In genomic region chr4:38677466-38677865, GRCh38 we compare ENCODE assay signal across 15 cellular contexts. TPM values are rescaled to one million over a fixed set of nuclear protein-coding genes. Genes with fewer than 3 reads are reported as not detected.
DNase-seq lines count a peak whose midpoint lies in the region; ATAC-seq and TF ChIP-seq lines count a peak whose summit lies in the region.
"Had no signal": no experiment of that assay in that cellular context is flagged by ENCODE, and none has a peak within 500 bp of the region (broad histone marks: within the 10 kb centered on the region; RNA-seq: fewer than 3 reads in every experiment).

No MANE protein-coding gene starts in this region.

- 62 to 72% (median 69%) methylated on average over 6 of the region's 6 CpGs for WGBS in spleen, 5 donors

- intact Hi-C loops in Calu3 (cut with micrococcal nuclease; ENCODE audit: unreplicated experiment), result loop anchor here (5.0 kb wide), 1 partner anchor 445 kb away; no protein-coding TSS in a partner anchor
- intact Hi-C loops in spleen (cut with DNase I; ENCODE audit: low total_unique reads), result loop anchor here (5.0 to 10.0 kb wide), 2 partner anchors 355 to 613 kb away; no protein-coding TSS in a partner anchor
- intact Hi-C loops in Caco-2 (cut with micrococcal nuclease; ENCODE audit: unreplicated experiment), result no loop called here

- H3K9me3 ChIP-seq in spleen, result no peaks in the 10 kb centered on the region
- no peaks in the 10 kb centered on the region for H3K9me3 ChIP-seq in Caco-2

- H3K4me1 Mint-ChIP-seq in Calu3 (ENCODE audit: low read depth, unreplicated experiment) (peaks cover 68% of the 10 kb centered on the region), glutamatergic neuron (ENCODE audit: low read depth, unreplicated experiment) (peaks cover 36% of the 10 kb centered on the region), Caco-2 (ENCODE audit: low read depth, unreplicated experiment) (peaks cover 30% of the 10 kb centered on the region)
- H3K4me1 Mint-ChIP-seq in activated T-helper 17 cell treated with anti-CD3 and anti-CD28 coated beads, Interleukin-2, amount 50 U/mL, for 72 hours, result peaks cover 51% of the 10 kb centered on the region

- H3K27ac ChIP-seq in spleen, result peak overlapping the region in 5 of 8 donors; percentile 13 to 65 (median 38)
- H3K27ac ChIP-seq in coronary artery, result peak overlapping the region in 1 of 2 donors; percentile 13
- H3K27ac ChIP-seq: C4-2B had no signal

- H3K9me3 Mint-ChIP-seq in Calu3 (ENCODE audit: low read depth, unreplicated experiment) (no peaks in the 10 kb centered on the region), glutamatergic neuron (ENCODE audit: unreplicated experiment) (peaks cover 2% of the 10 kb centered on the region), Caco-2 (ENCODE audit: unreplicated experiment) (no peaks in the 10 kb centered on the region)
- H3K9me3 Mint-ChIP-seq in activated T-helper 17 cell treated with anti-CD3 and anti-CD28 coated beads, Interleukin-2, amount 50 U/mL, for 72 hours, result no peaks in the 10 kb centered on the region

- no peak for DNase-seq in Calu3
- no peak for DNase-seq in glutamatergic neuron
- no peak for DNase-seq in spleen
- no peak for DNase-seq in Caco-2
- DNase-seq in GDM1 (lab: John Stamatoyannopoulos, UW), result no peak
- DNase-seq in coronary artery (ENCODE audit: low spot score), result no peak
- DNase-seq: activated CD4-positive, alpha-beta T cell treated with anti-CD3 and anti-CD28 coated beads, Interleukin-2, amount 50 U/mL, for 1 hour; activated gamma-delta T cell treated with Interleukin-2 at 50 U/mL for 16 hours; KBM-7; NCI-H146; NCI-H69; stimulated activated CD4-positive, alpha-beta T cell treated with anti-CD3 and anti-CD28 coated beads, Interleukin-2, amount 100 ng/mL, for 48 hours had no signal

- H3K4me3 Mint-ChIP-seq in Calu3 (ENCODE audit: low read depth, unreplicated experiment) (peak overlapping the region; percentile 52), glutamatergic neuron (ENCODE audit: unreplicated experiment) (no peak overlapping the region), Caco-2 (ENCODE audit: unreplicated experiment) (no peak overlapping the region)
- H3K4me3 Mint-ChIP-seq in activated T-helper 17 cell treated with anti-CD3 and anti-CD28 coated beads, Interleukin-2, amount 50 U/mL, for 72 hours, result no peak overlapping the region
- H3K4me3 Mint-ChIP-seq: stimulated activated memory B cell treated with anti-CD40 and anti-IgM and Interleukin-4, amounts not matched to agents 10 μg/mL and 1 μg/mL and 100 μg/mL, for 72 hours had no signal

- H3K27me3 Mint-ChIP-seq in Calu3 (ENCODE audit: unreplicated experiment) (no peaks in the 10 kb centered on the region), glutamatergic neuron (ENCODE audit: unreplicated experiment) (peaks cover 1% of the 10 kb centered on the region), Caco-2 (ENCODE audit: insufficient read depth, unreplicated experiment) (no peaks in the 10 kb centered on the region)
- no peaks in the 10 kb centered on the region for H3K27me3 Mint-ChIP-seq in activated T-helper 17 cell treated with anti-CD3 and anti-CD28 coated beads, Interleukin-2, amount 50 U/mL, for 72 hours
- H3K27me3 Mint-ChIP-seq: stimulated activated memory B cell treated with anti-CD40 and anti-IgM and Interleukin-4, amounts not matched to agents 10 μg/mL and 1 μg/mL and 100 μg/mL, for 72 hours had no signal

- TF ChIP-seq CTCF in Calu3 (IDR thresholded peaks at IDR 0.05; ENCODE audit: unreplicated experiment) (no peak), glutamatergic neuron (IDR thresholded peaks at IDR 0.05; ENCODE audit: partially characterized antibody, unreplicated experiment) (no peak), spleen (IDR thresholded peaks at IDR 0.05 in 8 of 11, conservative IDR thresholded peaks at IDR 0.05 in 3 of 11) (no peak), Caco-2 (IDR thresholded peaks at IDR 0.05; ENCODE audit: insufficient read depth in 1 of 2, low read depth in 1 of 2, low read length in 1 of 2, severe bottlenecking in 1 of 2, unreplicated experiment in 1 of 2) (no peak), coronary artery (IDR thresholded peaks at IDR 0.05) (no peak)

- H3K4me3 ChIP-seq in spleen (no peak overlapping the region), Caco-2 (ENCODE audit: low read depth, low read length) (no peak overlapping the region), coronary artery (no peak overlapping the region)

- H3K27me3 ChIP-seq in spleen (replicated peaks in 1 of 7) (no peaks in the 10 kb centered on the region), Caco-2 (replicated peaks; ENCODE audit: control insufficient read depth, insufficient read depth, low read length) (no peaks in the 10 kb centered on the region)

- no peak for ATAC-seq in activated T-helper 17 cell treated with anti-CD3 and anti-CD28 coated beads, Interleukin-2, amount 50 U/mL, for 72 hours (replicated peaks)
- ATAC-seq: stimulated activated memory B cell treated with anti-CD40 and anti-IgM and Interleukin-4, amounts not matched to agents 10 μg/mL and 1 μg/mL and 100 μg/mL, for 72 hours had no signal

- CTCF ChIA-PET in Calu3 (lab: Charles Lee) (interaction anchor here (0.6 to 1.4 kb wide), 2 partner anchors 34 to 358 kb away, joined by 3 to 5 read pairs; no protein-coding TSS in a partner anchor), Caco-2 (lab: Charles Lee) (no interaction called here)

- H3K4me1 ChIP-seq in spleen, result peaks cover 48 to 99% (median 82%) of the 10 kb centered on the region in 6 donors
- peaks cover 30% of the 10 kb centered on the region for H3K4me1 ChIP-seq in Caco-2

- POLR2A ChIA-PET in Caco-2 (lab: Charles Lee), result no interaction called here

- peaks cover 0 to 32% (median 14%) of the 10 kb centered on the region in 6 donors for H3K36me3 ChIP-seq in spleen
- H3K36me3 ChIP-seq in Caco-2 (ENCODE audit: control insufficient read depth, insufficient read depth, low read length), result peaks cover 2% of the 10 kb centered on the region

- peak overlapping the region; percentile 89 for H3K27ac Mint-ChIP-seq in Calu3 (ENCODE audit: unreplicated experiment)
- H3K27ac Mint-ChIP-seq in activated T-helper 17 cell treated with anti-CD3 and anti-CD28 coated beads, Interleukin-2, amount 50 U/mL, for 72 hours, result peak overlapping the region; percentile 9
- peak overlapping the region; percentile 13 for H3K27ac Mint-ChIP-seq in glutamatergic neuron (ENCODE audit: unreplicated experiment)
- H3K27ac Mint-ChIP-seq in Caco-2 (ENCODE audit: unreplicated experiment), result no peak overlapping the region
- H3K27ac Mint-ChIP-seq: stimulated activated memory B cell treated with anti-CD40 and anti-IgM and Interleukin-4, amounts not matched to agents 10 μg/mL and 1 μg/mL and 100 μg/mL, for 72 hours had no signal

- TF ChIP-seq POLR2A in spleen (IDR thresholded peaks at IDR 0.05), result no peak

- no TSS peak for BruUV-seq in Calu3 (replicated peaks; lab: Mats Ljungman, UMichigan)
- no TSS peak for BruUV-seq in Caco-2 (replicated peaks; lab: Mats Ljungman, UMichigan)

- peaks cover 67% of the 10 kb centered on the region for H3K36me3 Mint-ChIP-seq in Calu3 (ENCODE audit: insufficient read depth, unreplicated experiment)
- H3K36me3 Mint-ChIP-seq in activated T-helper 17 cell treated with anti-CD3 and anti-CD28 coated beads, Interleukin-2, amount 50 U/mL, for 72 hours (ENCODE audit: low read depth), result peaks cover 40% of the 10 kb centered on the region
- peaks cover 5% of the 10 kb centered on the region for H3K36me3 Mint-ChIP-seq in glutamatergic neuron (ENCODE audit: unreplicated experiment)
- peaks cover 34% of the 10 kb centered on the region for H3K36me3 Mint-ChIP-seq in Caco-2 (ENCODE audit: insufficient read depth, unreplicated experiment)

RNA-seq across cellular contexts. Expression of gene KLF3, which starts 13.5 kb away (rescaled TPM):
- 49.9 and 56.6 TPM in 2 replicates for total RNA-seq in Calu3 (2022)
- total RNA-seq in activated T-helper 17 cell treated with anti-CD3 and anti-CD28 coated beads, Interleukin-2, amount 50 U/mL, for 72 hours, result 1 to 10 TPM; 4.3 to 5.5 TPM
- total RNA-seq in glutamatergic neuron (ENCODE audit: unreplicated experiment), result 38.4 TPM
- total RNA-seq in spleen, result 10 to 100 TPM; 60.6 to 87.5 (median 77.9) TPM
- polyA plus RNA-seq in spleen, result 10 to 100 TPM in 1 of 3 donors, 1 to 10 TPM in 2; 8.0 to 16.4 (median 9.5) TPM
- total RNA-seq in Caco-2 (2022), result 33.2 and 34.8 TPM in 2 replicates
